21 cellular contexts compared by ENCODE assay signal in the genomic region with DNA sequence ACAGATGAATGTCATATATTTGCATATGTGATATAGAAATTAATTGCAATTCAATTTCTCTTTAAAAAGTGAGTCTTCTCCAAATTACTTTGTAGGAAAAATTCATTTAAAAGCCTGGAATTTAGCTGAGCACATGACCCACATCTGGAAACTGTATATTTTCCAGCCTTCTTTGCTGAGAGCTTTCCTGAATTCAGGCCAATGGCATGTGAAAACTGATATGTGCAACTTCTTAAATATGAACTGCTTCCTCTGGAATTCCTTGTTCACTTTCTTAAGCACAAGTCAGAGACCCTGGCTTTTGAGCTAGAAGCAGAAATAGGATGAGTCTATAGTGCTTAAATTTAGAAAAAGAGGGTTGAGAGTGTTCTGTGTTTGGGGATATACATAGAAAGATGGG.
DNase-seq lines count a peak whose midpoint lies in the region; ATAC-seq and TF ChIP-seq lines count a peak whose summit lies in the region.
"Had no signal": no experiment of that assay in that cellular context is flagged by ENCODE, and none has a peak within 500 bp of the region (broad histone marks: within the 10 kb centered on the region; RNA-seq: fewer than 3 reads in every experiment).

No MANE protein-coding gene starts in this region.

- H3K36me3 Mint-ChIP-seq in endothelial cell (ENCODE audit: low read depth, unreplicated experiment), result no peaks in the 10 kb centered on the region
- no peaks in the 10 kb centered on the region for H3K36me3 Mint-ChIP-seq in naive thymus-derived CD8-positive, alpha-beta T cell
- H3K36me3 Mint-ChIP-seq: CD4-positive, alpha-beta memory T cell had no signal

- no peak overlapping the region for H3K27ac ChIP-seq in tibial artery
- H3K27ac ChIP-seq: A549, GM23248 had no signal

- DNase-seq in EL, result peak; percentile 40
- peak; percentile 17 for DNase-seq in adipocyte (ENCODE audit: low read depth)
- peak; percentile 93 for DNase-seq in fibroblast of peridontal ligament (ENCODE audit: extremely low read depth)
- DNase-seq in tibial artery, result no peak
- no peak for DNase-seq in endothelial cell (ENCODE audit: low spot score)
- no peak for DNase-seq in HT-29 (ENCODE audit: low spot score)
- no peak for DNase-seq in naive thymus-derived CD8-positive, alpha-beta T cell
- DNase-seq: 8988T; ACHN; C1 segment of cervical spinal cord; Calu3; CD4-positive, alpha-beta memory T cell; COR-L47; DMS153; DND-41; GDM1; GM23248; H9 had no signal

- H3K27me3 Mint-ChIP-seq in endothelial cell (ENCODE audit: unreplicated experiment), result no peaks in the 10 kb centered on the region
- peaks cover 0 to 1% (median 0%) of the 10 kb centered on the region in 5 donors for H3K27me3 Mint-ChIP-seq in naive thymus-derived CD8-positive, alpha-beta T cell
- H3K27me3 Mint-ChIP-seq: CD4-positive, alpha-beta memory T cell had no signal

- no peaks in the 10 kb centered on the region for H3K4me1 Mint-ChIP-seq in endothelial cell (ENCODE audit: unreplicated experiment)
- H3K4me1 Mint-ChIP-seq in naive thymus-derived CD8-positive, alpha-beta T cell, result no peaks in the 10 kb centered on the region
- H3K4me1 Mint-ChIP-seq: CD4-positive, alpha-beta memory T cell; H9 had no signal

- POLR2A ChIA-PET in naive thymus-derived CD8-positive, alpha-beta T cell (lab: Charles Lee), result no interaction called here

- H3K4me3 ChIP-seq in adipocyte (ENCODE audit: low read length) (no peak overlapping the region), tibial artery (no peak overlapping the region)
- H3K4me3 ChIP-seq: A549, GM12878, GM23248 had no signal

- no peaks in the 10 kb centered on the region for H3K9me3 ChIP-seq in adipocyte (ENCODE audit: control insufficient read depth, low read length)
- no peaks in the 10 kb centered on the region for H3K9me3 ChIP-seq in tibial artery
- H3K9me3 ChIP-seq: A549 had no signal

- no peaks in the 10 kb centered on the region for H3K9me3 Mint-ChIP-seq in endothelial cell (ENCODE audit: unreplicated experiment)
- peaks cover 0 to 19% (median 6%) of the 10 kb centered on the region in 9 donors for H3K9me3 Mint-ChIP-seq in naive thymus-derived CD8-positive, alpha-beta T cell
- H3K9me3 Mint-ChIP-seq: H9 had no signal

- H3K27me3 ChIP-seq in adipocyte (replicated peaks; ENCODE audit: control insufficient read depth, insufficient read depth, low read length) (no peaks in the 10 kb centered on the region), tibial artery (no peaks in the 10 kb centered on the region)

- H3K4me1 ChIP-seq in adipocyte (ENCODE audit: control insufficient read depth, insufficient read depth, low read length), result no peaks in the 10 kb centered on the region
- H3K4me1 ChIP-seq in tibial artery, result no peaks in the 10 kb centered on the region
- H3K4me1 ChIP-seq: A549 had no signal

- intact Hi-C loops in tibial artery (cut with DNase I; ENCODE audit: low total_unique reads), result no loop called here

- H3K27ac Mint-ChIP-seq in endothelial cell (ENCODE audit: unreplicated experiment), result no peak overlapping the region
- no peak overlapping the region for H3K27ac Mint-ChIP-seq in naive thymus-derived CD8-positive, alpha-beta T cell
- H3K27ac Mint-ChIP-seq: CD4-positive, alpha-beta memory T cell; H9 had no signal

- no peak for TF ChIP-seq CTCF in tibial artery (IDR thresholded peaks at IDR 0.05)
- no peak for TF ChIP-seq CTCF in endothelial cell (IDR thresholded peaks at IDR 0.05; ENCODE audit: unreplicated experiment)

- H3K4me3 Mint-ChIP-seq in endothelial cell (ENCODE audit: unreplicated experiment), result no peak overlapping the region
- H3K4me3 Mint-ChIP-seq in naive thymus-derived CD8-positive, alpha-beta T cell, result no peak overlapping the region
- H3K4me3 Mint-ChIP-seq: CD4-positive, alpha-beta memory T cell; H9 had no signal

- no peak overlapping the region for H3K9ac ChIP-seq in adipocyte (ENCODE audit: low read length)
- H3K9ac ChIP-seq: GM23248 had no signal

- no peaks in the 10 kb centered on the region for H3K36me3 ChIP-seq in adipocyte (ENCODE audit: control insufficient read depth, insufficient read depth, low read length, severe bottlenecking)
- no peaks in the 10 kb centered on the region for H3K36me3 ChIP-seq in tibial artery

- ATAC-seq in naive thymus-derived CD8-positive, alpha-beta T cell, result no peak
- ATAC-seq: A549, GM12878, HCT116 had no signal

Comparison
In these comparisons a context has a peak if more than half of its experiments do, and no peak if none do; other contexts are left out.
1. DNase-seq: peak in EL (single experiment), adipocyte (single experiment) and fibroblast of peridontal ligament (single experiment); none in tibial artery (0 of 2), endothelial cell (single experiment), HT-29 (single experiment) and naive thymus-derived CD8-positive, alpha-beta T cell (0 of 10).